In the genomic region with DNA sequence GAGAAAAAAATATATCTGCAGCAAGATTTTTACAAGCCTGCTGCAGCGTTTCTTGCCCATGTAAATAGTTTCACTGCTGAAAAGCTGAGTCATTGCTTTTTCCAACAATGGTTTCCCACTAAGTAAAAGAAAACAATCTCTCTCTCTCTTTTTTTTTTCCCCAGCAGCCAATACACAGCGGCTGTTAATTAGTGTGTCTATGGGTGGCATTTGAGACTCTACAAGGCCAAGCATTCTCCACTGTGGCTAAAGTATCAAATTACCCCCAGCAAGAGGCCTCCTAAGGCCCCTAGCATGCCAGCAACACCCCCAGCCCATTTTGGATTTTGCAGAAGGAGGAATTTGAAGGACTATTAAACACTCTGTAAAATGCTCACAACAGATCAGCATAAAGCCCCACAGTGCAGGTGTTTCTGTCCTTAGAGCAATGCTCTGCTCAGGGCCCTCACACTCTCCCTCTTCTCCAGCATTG, we compare ENCODE assay signal across 8 cellular contexts.
DNase-seq lines count a peak whose midpoint lies in the region; ATAC-seq and TF ChIP-seq lines count a peak whose summit lies in the region.

No MANE protein-coding gene starts in this region.

- POLR2A ChIA-PET in HEK293T (lab: Yijun Ruan, JAX) = no interaction called here

- DNase-seq in HEK293T (ENCODE audit: extremely low spot score) (peak; percentile 6), NCI-H748 (lab: John Stamatoyannopoulos, UW; ENCODE audit: unreplicated experiment) (peak; percentile 93), fibroblast of peridontal ligament (ENCODE audit: extremely low read depth) (peak; percentile 84), retina (peak; percentile 71), SW 1271 (lab: John Stamatoyannopoulos, UW) (no peak)

- no peak for ATAC-seq in HG03460 (IDR thresholded peaks at IDR 0.05; ENCODE audit: unreplicated experiment)
- no peak for ATAC-seq in HG03469 (IDR thresholded peaks at IDR 0.05; ENCODE audit: unreplicated experiment)
- no peak for ATAC-seq in GM21526 (IDR thresholded peaks at IDR 0.05; ENCODE audit: low FRiP score, unreplicated experiment)

- CTCF ChIA-PET in HEK293T (lab: Yijun Ruan, JAX) = no interaction called here

TF ChIP-seq in HEK293T, 16 proteins besides CTCF, POLR2A, EP300 and RAD21:
- TF ChIP-seq ZNF384 (IDR thresholded peaks at IDR 0.05) (peak; percentile 77), HDGF (IDR thresholded peaks at IDR 0.05; ENCODE audit: borderline replicate concordance) (no peak)

Comparison
In these comparisons a context has a peak if more than half of its experiments do, and no peak if none do; other contexts are left out.
1. DNase-seq: peak in HEK293T (single experiment), NCI-H748 (single experiment), fibroblast of peridontal ligament (single experiment) and retina (single experiment); none in SW 1271 (0 of 2).